In genomic region chr19:19145281-19145999, GRCh38 we compare ENCODE assay signal across 2 cellular contexts.
TF ChIP-seq lines count a peak whose summit lies in the region.

No MANE protein-coding gene starts in this region.

TF ChIP-seq in H1, 55 proteins besides CTCF, POLR2A, EP300 and RAD21:
- no peak for TF ChIP-seq CHD7 (IDR thresholded peaks at IDR 0.05; ENCODE audit: insufficient replicate concordance, low read length)

TF ChIP-seq in neural cell, 6 proteins besides CTCF, POLR2A, EP300 and RAD21:
- TF ChIP-seq SMC3 (conservative IDR thresholded peaks at IDR 0.05; ENCODE audit: poor library complexity) (no peak), TAF1 (IDR thresholded peaks at IDR 0.05; ENCODE audit: low read depth) (no peak), EZH2 (IDR thresholded peaks at IDR 0.05; ENCODE audit: borderline replicate concordance, insufficient read depth, low read length, poor library complexity, severe bottlenecking) (no peak), POLR2AphosphoS5 (IDR thresholded peaks at IDR 0.05) (no peak), MXI1 (conservative IDR thresholded peaks at IDR 0.05; ENCODE audit: poor library complexity, severe bottlenecking) (no peak)
- TF ChIP-seq, protein P1, sequence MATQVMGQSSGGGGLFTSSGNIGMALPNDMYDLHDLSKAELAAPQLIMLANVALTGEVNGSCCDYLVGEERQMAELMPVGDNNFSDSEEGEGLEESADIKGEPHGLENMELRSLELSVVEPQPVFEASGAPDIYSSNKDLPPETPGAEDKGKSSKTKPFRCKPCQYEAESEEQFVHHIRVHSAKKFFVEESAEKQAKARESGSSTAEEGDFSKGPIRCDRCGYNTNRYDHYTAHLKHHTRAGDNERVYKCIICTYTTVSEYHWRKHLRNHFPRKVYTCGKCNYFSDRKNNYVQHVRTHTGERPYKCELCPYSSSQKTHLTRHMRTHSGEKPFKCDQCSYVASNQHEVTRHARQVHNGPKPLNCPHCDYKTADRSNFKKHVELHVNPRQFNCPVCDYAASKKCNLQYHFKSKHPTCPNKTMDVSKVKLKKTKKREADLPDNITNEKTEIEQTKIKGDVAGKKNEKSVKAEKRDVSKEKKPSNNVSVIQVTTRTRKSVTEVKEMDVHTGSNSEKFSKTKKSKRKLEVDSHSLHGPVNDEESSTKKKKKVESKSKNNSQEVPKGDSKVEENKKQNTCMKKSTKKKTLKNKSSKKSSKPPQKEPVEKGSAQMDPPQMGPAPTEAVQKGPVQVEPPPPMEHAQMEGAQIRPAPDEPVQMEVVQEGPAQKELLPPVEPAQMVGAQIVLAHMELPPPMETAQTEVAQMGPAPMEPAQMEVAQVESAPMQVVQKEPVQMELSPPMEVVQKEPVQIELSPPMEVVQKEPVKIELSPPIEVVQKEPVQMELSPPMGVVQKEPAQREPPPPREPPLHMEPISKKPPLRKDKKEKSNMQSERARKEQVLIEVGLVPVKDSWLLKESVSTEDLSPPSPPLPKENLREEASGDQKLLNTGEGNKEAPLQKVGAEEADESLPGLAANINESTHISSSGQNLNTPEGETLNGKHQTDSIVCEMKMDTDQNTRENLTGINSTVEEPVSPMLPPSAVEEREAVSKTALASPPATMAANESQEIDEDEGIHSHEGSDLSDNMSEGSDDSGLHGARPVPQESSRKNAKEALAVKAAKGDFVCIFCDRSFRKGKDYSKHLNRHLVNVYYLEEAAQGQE (IDR thresholded peaks at IDR 0.05; ENCODE audit: borderline replicate concordance) = no peak
TF ChIP-seq in neural cell: peak in this region for 0.
